Comparison of ENCODE assay signal across 17 cellular contexts in genomic region chr19:33024398-33024797, GRCh38. TPM values are rescaled to one million over a fixed set of nuclear protein-coding genes. Genes with fewer than 3 reads are reported as not detected.
A peak's percentile ranks its signal among the peaks of the same experiment; 100 is the strongest.
DNase-seq lines count a peak whose midpoint lies in the region; ATAC-seq and TF ChIP-seq lines count a peak whose summit lies in the region.
"Had no signal": no experiment of that assay in that cellular context is flagged by ENCODE, and none has a peak within 500 bp of the region (broad histone marks: within the 10 kb centered on the region; RNA-seq: fewer than 3 reads in every experiment).

No MANE protein-coding gene starts in this region.

- peak overlapping the region; percentile 31 for H3K27ac Mint-ChIP-seq in MCF 10A (ENCODE audit: low read depth, unreplicated experiment)
- H3K27ac Mint-ChIP-seq: CD14-positive monocyte had no signal

- H3K27me3 ChIP-seq in mammary epithelial cell (ENCODE audit: insufficient read depth, low read length) = no peaks in the 10 kb centered on the region
- H3K27me3 ChIP-seq in PC-9 (ENCODE audit: insufficient read depth, low read depth) = no peaks in the 10 kb centered on the region
- H3K27me3 ChIP-seq in Peyer's patch = no peaks in the 10 kb centered on the region
- H3K27me3 ChIP-seq in upper lobe of right lung = no peaks in the 10 kb centered on the region
- H3K27me3 ChIP-seq: SJSA1 had no signal

- no peak for ATAC-seq in HG02759 (IDR thresholded peaks at IDR 0.05; ENCODE audit: unreplicated experiment)
- ATAC-seq in upper lobe of right lung = no peak

- H4K20me1 ChIP-seq in mammary epithelial cell (ENCODE audit: insufficient read depth, low read length) = no peaks in the 10 kb centered on the region
- H4K20me1 ChIP-seq in PC-9 (ENCODE audit: insufficient read depth) = no peaks in the 10 kb centered on the region

- H3K27me3 Mint-ChIP-seq in MCF 10A (ENCODE audit: insufficient read depth, unreplicated experiment) = no peaks in the 10 kb centered on the region

- TF ChIP-seq POLR2A in Peyer's patch (IDR thresholded peaks at IDR 0.05) = no peak

- BruUV-seq in MCF 10A (replicated peaks; lab: Mats Ljungman, UMichigan) = no TSS peak
- no TSS peak for BruUV-seq in mammary epithelial cell (replicated peaks; lab: Mats Ljungman, UMichigan)
- no TSS peak for BruUV-seq in PC-9 (replicated peaks; lab: Mats Ljungman, UMichigan)

- H2AFZ ChIP-seq in mammary epithelial cell (ENCODE audit: low read depth, low read length) = no peak overlapping the region
- H2AFZ ChIP-seq in PC-9 = no peak overlapping the region

- H3K4me3 ChIP-seq in mammary epithelial cell (replicated peaks in 1 of 3; ENCODE audit: insufficient read depth in 1 of 3, low read depth in 2 of 3, low read length in 3 of 3) = no peak overlapping the region
- no peak overlapping the region for H3K4me3 ChIP-seq in PC-9
- H3K4me3 ChIP-seq in Peyer's patch = no peak overlapping the region
- H3K4me3 ChIP-seq in upper lobe of right lung = no peak overlapping the region
- H3K4me3 ChIP-seq: SJSA1 had no signal

- dilution Hi-C loops in mammary epithelial cell (cut with HindIII; ENCODE audit: low sequenced_read_pairs) = no loop called here

- in situ Hi-C loops in mammary epithelial cell (cut with MboI; ENCODE audit: low sequenced_read_pairs in 2 of 2) = no loop called here

- no peak overlapping the region for H3K9ac ChIP-seq in mammary epithelial cell (ENCODE audit: insufficient read depth, low read length)

- H3K36me3 Mint-ChIP-seq in MCF 10A (ENCODE audit: insufficient read depth, unreplicated experiment) = peaks cover 6% of the 10 kb centered on the region
- H3K36me3 Mint-ChIP-seq: CD14-positive monocyte had no signal

- peaks cover 4% of the 10 kb centered on the region for H3K9me3 ChIP-seq in mammary epithelial cell (replicated peaks; ENCODE audit: insufficient read depth, low read length)
- H3K9me3 ChIP-seq in PC-9 (ENCODE audit: insufficient read depth, low read depth) = no peaks in the 10 kb centered on the region
- no peaks in the 10 kb centered on the region for H3K9me3 ChIP-seq in Peyer's patch
- H3K9me3 ChIP-seq in upper lobe of right lung = no peaks in the 10 kb centered on the region
- H3K9me3 ChIP-seq: SJSA1 had no signal

- intact Hi-C loops in MCF 10A (cut with micrococcal nuclease) = no loop called here
- intact Hi-C loops in mammary epithelial cell (cut with micrococcal nuclease) = no loop called here
- intact Hi-C loops in PC-9 (cut with micrococcal nuclease; ENCODE audit: unreplicated experiment) = loop anchor here (2.0 to 5.0 kb wide), 2 partner anchors 16 to 53 kb away; no protein-coding TSS in a partner anchor
- intact Hi-C loops in upper lobe of right lung (cut with DNase I) = no loop called here

- no peaks in the 10 kb centered on the region for H3K36me3 ChIP-seq in mammary epithelial cell (ENCODE audit: insufficient read depth, low read length)
- H3K36me3 ChIP-seq in PC-9 (ENCODE audit: low read depth) = peaks cover 12% of the 10 kb centered on the region
- peaks cover 0 to 7% (median 0%) of the 10 kb centered on the region in 3 donors for H3K36me3 ChIP-seq in Peyer's patch
- no peaks in the 10 kb centered on the region for H3K36me3 ChIP-seq in upper lobe of right lung

- DNase-seq in MCF 10A (ENCODE audit: unreplicated experiment) (no peak), mammary epithelial cell (no peak), PC-9 (peak; percentile 73 to 89), islet precursor cell (peak; percentile 71), AML-193 (lab: John Stamatoyannopoulos, UW) (no peak), Peyer's patch (no peak), upper lobe of right lung (no peak)
- DNase-seq: EL, KBM-7, NCI-H1092 treated with DMSO at 0.1 percent for 48 hours, NCI-H1436 treated with DMSO at 0.1 percent for 48 hours, NCI-H1930, NCI-H510A, NCI-H748 treated with DMSO at 0.1 percent for 48 hours had no signal

- WGBS in mammary epithelial cell (ENCODE audit: low coverage, missing lambda C conversion rate) = 80% methylated on average over 8 of the region's 8 CpGs

- POLR2A ChIA-PET in MCF 10A (lab: Yijun Ruan, JAX) (no interaction called here), PC-9 (lab: Charles Lee; ENCODE audit: unreplicated experiment) (interaction anchor here (0.6 to 1.1 kb wide), 4 partner anchors 17 to 74 kb away, joined by 3 to 13 read pairs (median 4); no protein-coding TSS in a partner anchor)

- H3K27ac ChIP-seq in mammary epithelial cell (ENCODE audit: insufficient read depth, low read depth, low read length) (no peak overlapping the region), PC-9 (peak overlapping the region; percentile 85), Peyer's patch (no peak overlapping the region), upper lobe of right lung (no peak overlapping the region)
- H3K27ac ChIP-seq: SJSA1 had no signal

- H3K9me2 ChIP-seq in PC-9 (ENCODE audit: insufficient read depth) = no peaks in the 10 kb centered on the region

- H3K79me2 ChIP-seq in mammary epithelial cell (ENCODE audit: insufficient read depth, low read length) (peaks cover 3% of the 10 kb centered on the region), PC-9 (ENCODE audit: low read depth) (peaks cover 22% of the 10 kb centered on the region)

- no peaks in the 10 kb centered on the region for H3K4me1 ChIP-seq in mammary epithelial cell (ENCODE audit: insufficient read depth, low read length)
- peaks cover 47% of the 10 kb centered on the region for H3K4me1 ChIP-seq in PC-9 (replicated peaks; ENCODE audit: insufficient read depth)
- H3K4me1 ChIP-seq in Peyer's patch = no peaks in the 10 kb centered on the region
- H3K4me1 ChIP-seq in upper lobe of right lung = no peaks in the 10 kb centered on the region
- H3K4me1 ChIP-seq: SJSA1 had no signal

- H3K4me1 Mint-ChIP-seq in MCF 10A (ENCODE audit: insufficient read depth, unreplicated experiment) = no peaks in the 10 kb centered on the region
- H3K4me1 Mint-ChIP-seq: CD14-positive monocyte had no signal

- H3K4me3 Mint-ChIP-seq in MCF 10A (ENCODE audit: unreplicated experiment) = no peak overlapping the region
- H3K4me3 Mint-ChIP-seq: CD14-positive monocyte had no signal

- H3K9me3 Mint-ChIP-seq in MCF 10A (ENCODE audit: unreplicated experiment) = no peaks in the 10 kb centered on the region

- TF ChIP-seq CTCF in MCF 10A (IDR thresholded peaks at IDR 0.05; ENCODE audit: unreplicated experiment) = no peak
- no peak for TF ChIP-seq CTCF in mammary epithelial cell (conservative IDR thresholded peaks at IDR 0.05 in 1 of 2, IDR thresholded peaks at IDR 0.05 in 1 of 2; ENCODE audit: extremely low read depth in 1 of 2, insufficient read depth in 1 of 2, low read depth in 1 of 2, low read length in 2 of 2)
- no peak for TF ChIP-seq CTCF in PC-9 (conservative IDR thresholded peaks at IDR 0.05)
- no peak for TF ChIP-seq CTCF in Peyer's patch (IDR thresholded peaks at IDR 0.05)
- no peak for TF ChIP-seq CTCF in upper lobe of right lung (IDR thresholded peaks at IDR 0.05)

- CTCF ChIA-PET in MCF 10A (lab: Yijun Ruan, JAX) (no interaction called here), mammary epithelial cell (lab: Charles Lee; ENCODE audit: low non-redundant PET) (no interaction called here), PC-9 (lab: Charles Lee) (no interaction called here)

- H3K4me2 ChIP-seq in mammary epithelial cell (ENCODE audit: insufficient read depth, low read depth, low read length) (no peak overlapping the region), PC-9 (peak overlapping the region; percentile 42)

- peaks cover 30% of the 10 kb centered on the region for H3F3A ChIP-seq in PC-9 (ENCODE audit: insufficient read depth, low read depth)

RNA-seq across cellular contexts. Expression of gene RHPN2, which starts 40.3 kb away (rescaled TPM):
- total RNA-seq in MCF 10A (2022) (4.9 and 5.5 TPM in 2 replicates), mammary epithelial cell (1 to 10 TPM; 5.0 to 7.0 TPM), PC-9 (2021) (21.3 and 28.5 TPM in 2 replicates), Peyer's patch (10 to 100 TPM; 46.2 to 75.6 (median 61.9) TPM), upper lobe of right lung (9.7 TPM)
- 4.9 TPM for polyA plus RNA-seq in mammary epithelial cell
- 9.5 TPM for polyA minus RNA-seq in mammary epithelial cell

RNA-seq across cellular contexts. Expression of gene FAAP24, which starts 52.4 kb away (rescaled TPM):
- total RNA-seq in MCF 10A (2022) (4.1 and 5.1 TPM in 2 replicates), mammary epithelial cell (1 to 10 TPM; 4.3 to 6.4 TPM), PC-9 (2021) (6.9 and 10.1 TPM in 2 replicates), Peyer's patch (1 to 10 TPM in 3 of 4 donors, not detected in 1; 1.3 to 5.6 (median 3.6) TPM), upper lobe of right lung (0.90 TPM)
- 7.7 TPM for polyA plus RNA-seq in mammary epithelial cell
- polyA minus RNA-seq in mammary epithelial cell = 4.1 TPM

RNA-seq across cellular contexts. Expression of gene CEP89, which starts 52.6 kb away (rescaled TPM):
- 24.7 and 28.4 TPM in 2 replicates for total RNA-seq in MCF 10A (2022)
- total RNA-seq in mammary epithelial cell = 10 to 100 TPM; 17.0 to 25.7 TPM
- 17.4 TPM for polyA plus RNA-seq in mammary epithelial cell
- 31.4 TPM for polyA minus RNA-seq in mammary epithelial cell
- total RNA-seq in PC-9 (2021) = 29.3 and 33.6 TPM in 2 replicates
- total RNA-seq in Peyer's patch = 10 to 100 TPM in 3 of 4 donors, 1 to 10 TPM in 1; 8.8 to 19.8 (median 14.0) TPM
- 19.3 TPM for total RNA-seq in upper lobe of right lung

RNA-seq across cellular contexts. Expression of gene GPATCH1, which starts 56.6 kb away (rescaled TPM):
- 5.1 and 6.6 TPM in 2 replicates for total RNA-seq in MCF 10A (2022)
- total RNA-seq in mammary epithelial cell = 1 to 10 TPM; 7.3 to 7.6 TPM
- 5.3 TPM for polyA plus RNA-seq in mammary epithelial cell
- 6.6 TPM for polyA minus RNA-seq in mammary epithelial cell
- total RNA-seq in PC-9 (2021) = 11.0 and 12.4 TPM in 2 replicates
- total RNA-seq in Peyer's patch = 10 to 100 TPM; 10.2 to 28.9 (median 19.5) TPM
- 7.0 TPM for total RNA-seq in upper lobe of right lung

Comparison
In these comparisons a context has a peak if more than half of its experiments do, and no peak if none do; other contexts are left out.
1. DNase-seq: peak in PC-9 (2 of 2) and islet precursor cell (single experiment); none in MCF 10A (single experiment), mammary epithelial cell (single experiment), AML-193 (0 of 2), Peyer's patch (0 of 3) and upper lobe of right lung (single experiment).